17 cellular contexts compared by ENCODE assay signal in the genomic region with DNA sequence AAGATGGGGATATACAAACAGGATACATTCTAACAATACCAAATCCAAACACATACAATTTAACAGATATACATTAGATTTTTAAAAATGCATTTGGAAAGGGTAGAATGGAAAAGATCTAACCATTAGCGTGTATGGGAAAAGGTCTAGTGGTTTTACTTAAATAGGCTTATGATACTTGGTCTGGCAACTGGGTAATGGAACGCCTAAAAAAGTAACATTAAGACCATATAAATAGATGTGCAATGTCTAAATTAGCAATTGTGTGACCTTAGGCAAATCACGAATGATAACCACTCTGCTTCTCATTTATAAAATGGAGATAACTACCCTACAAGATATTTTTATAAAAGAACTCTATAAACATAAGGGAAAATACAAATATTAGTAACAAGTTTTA.
A peak's percentile ranks its signal among the peaks of the same experiment; 100 is the strongest.
DNase-seq lines count a peak whose midpoint lies in the region; ATAC-seq and TF ChIP-seq lines count a peak whose summit lies in the region.
"Had no signal": no experiment of that assay in that cellular context is flagged by ENCODE, and none has a peak within 500 bp of the region (broad histone marks: within the 10 kb centered on the region; RNA-seq: fewer than 3 reads in every experiment).

No MANE protein-coding gene starts in this region.

- 83 to 96% methylated on average over 3 of the region's 3 CpGs for WGBS in esophagus squamous epithelium, 2 donors

- TF ChIP-seq POLR2A in esophagus squamous epithelium (IDR thresholded peaks at IDR 0.05) = no peak

- H3K9me2 ChIP-seq in SU-DHL-6 (replicated peaks; ENCODE audit: insufficient read depth, low read length) = no peaks in the 10 kb centered on the region

- no peaks in the 10 kb centered on the region for H3F3A ChIP-seq in SU-DHL-6 (ENCODE audit: insufficient read depth)

- no peaks in the 10 kb centered on the region for H3K4me1 ChIP-seq in esophagus squamous epithelium

- H4K20me1 ChIP-seq in SU-DHL-6 (ENCODE audit: low read depth, low read length) = no peaks in the 10 kb centered on the region

- H3K9me3 ChIP-seq in SU-DHL-6 (ENCODE audit: insufficient read depth, low read length) = no peaks in the 10 kb centered on the region
- no peaks in the 10 kb centered on the region for H3K9me3 ChIP-seq in esophagus squamous epithelium

- peak overlapping the region; percentile 32 for H3K27ac Mint-ChIP-seq in stimulated activated memory B cell treated with anti-CD40 and anti-IgM and Interleukin-4, amounts not matched to agents 10 μg/mL and 1 μg/mL and 100 μg/mL, for 72 hours
- H3K27ac Mint-ChIP-seq: CD4-positive, alpha-beta memory T cell; GM23338; H9 had no signal

- peak; percentile 18 for DNase-seq in GM06990 (ENCODE audit: extremely low read depth, insufficient read length)
- DNase-seq in putamen (ENCODE audit: low spot score) = no peak
- DNase-seq in esophagus squamous epithelium (lab: John Stamatoyannopoulos, UW) = no peak
- DNase-seq: C1 segment of cervical spinal cord; Calu3; CD4-positive, alpha-beta memory T cell; COR-L47; DMS53; DMS79 treated with DMSO at 0.1 percent for 48 hours; GF-D8; H9 had no signal

- no peaks in the 10 kb centered on the region for H3K27me3 Mint-ChIP-seq in stimulated activated memory B cell treated with anti-CD40 and anti-IgM and Interleukin-4, amounts not matched to agents 10 μg/mL and 1 μg/mL and 100 μg/mL, for 72 hours
- H3K27me3 Mint-ChIP-seq: CD4-positive, alpha-beta memory T cell had no signal

- H3K27me3 ChIP-seq in GM06990 (replicated peaks; ENCODE audit: control insufficient read depth, insufficient read depth, low read length) (no peaks in the 10 kb centered on the region), SU-DHL-6 (ENCODE audit: low read length) (no peaks in the 10 kb centered on the region), esophagus squamous epithelium (no peaks in the 10 kb centered on the region)

- no peaks in the 10 kb centered on the region for H3K79me2 ChIP-seq in SU-DHL-6 (ENCODE audit: insufficient read depth, low read length)

- no peak overlapping the region for H3K9ac ChIP-seq in SU-DHL-6 (ENCODE audit: low read length)

- ATAC-seq in GM18867 (IDR thresholded peaks at IDR 0.05; ENCODE audit: unreplicated experiment) (peak; percentile 72), GM18858 (IDR thresholded peaks at IDR 0.05; ENCODE audit: unreplicated experiment) (no peak)
- ATAC-seq in stimulated activated memory B cell treated with anti-CD40 and anti-IgM and Interleukin-4, amounts not matched to agents 10 μg/mL and 1 μg/mL and 100 μg/mL, for 72 hours = no peak
- ATAC-seq: GM23338, HCT116 had no signal

- no peak for TF ChIP-seq CTCF in GM06990 (IDR thresholded peaks at IDR 0.05; ENCODE audit: insufficient read depth, low read length, poor library complexity, severe bottlenecking)
- no peak for TF ChIP-seq CTCF in SU-DHL-6 (IDR thresholded peaks at IDR 0.05; ENCODE audit: insufficient read depth, low read length, poor library complexity, severe bottlenecking)
- TF ChIP-seq CTCF in esophagus squamous epithelium (IDR thresholded peaks at IDR 0.05) = no peak

- peaks cover 35% of the 10 kb centered on the region for H3K36me3 Mint-ChIP-seq in stimulated activated memory B cell treated with anti-CD40 and anti-IgM and Interleukin-4, amounts not matched to agents 10 μg/mL and 1 μg/mL and 100 μg/mL, for 72 hours

- no peak overlapping the region for H3K4me3 ChIP-seq in GM06990 (replicated peaks; ENCODE audit: low read depth, low read length)
- H3K4me3 ChIP-seq in SU-DHL-6 (ENCODE audit: insufficient read depth, low read length, poor library complexity, severe bottlenecking) = no peak overlapping the region
- H3K4me3 ChIP-seq in esophagus squamous epithelium = no peak overlapping the region
- H3K4me3 ChIP-seq: GM23338 had no signal

- H3K9me3 Mint-ChIP-seq in stimulated activated memory B cell treated with anti-CD40 and anti-IgM and Interleukin-4, amounts not matched to agents 10 μg/mL and 1 μg/mL and 100 μg/mL, for 72 hours = no peaks in the 10 kb centered on the region
- H3K9me3 Mint-ChIP-seq: CD4-positive, alpha-beta memory T cell; GM23338; H9 had no signal

- no peak overlapping the region for H2AFZ ChIP-seq in SU-DHL-6 (ENCODE audit: low read depth, low read length, severe bottlenecking)
- H2AFZ ChIP-seq: GM23338 had no signal

- intact Hi-C loops in esophagus squamous epithelium (cut with DNase I) = no loop called here

- H3K27ac ChIP-seq in SU-DHL-6 (ENCODE audit: low read depth, low read length) = no peak overlapping the region
- no peak overlapping the region for H3K27ac ChIP-seq in esophagus squamous epithelium

- H3K36me3 ChIP-seq in GM06990 (ENCODE audit: control insufficient read depth, insufficient read depth, low read length) (no peaks in the 10 kb centered on the region), SU-DHL-6 (ENCODE audit: low read length) (no peaks in the 10 kb centered on the region), esophagus squamous epithelium (peaks cover 0 to 7% (median 0%) of the 10 kb centered on the region in 3 donors)

- peak overlapping the region; percentile 8 for H3K4me2 ChIP-seq in SU-DHL-6 (ENCODE audit: low read depth, low read length, poor library complexity, severe bottlenecking)
- H3K4me2 ChIP-seq: GM23338 had no signal

- no peak overlapping the region for H3K4me3 Mint-ChIP-seq in stimulated activated memory B cell treated with anti-CD40 and anti-IgM and Interleukin-4, amounts not matched to agents 10 μg/mL and 1 μg/mL and 100 μg/mL, for 72 hours
- H3K4me3 Mint-ChIP-seq: CD4-positive, alpha-beta memory T cell; GM23338; H9 had no signal

- no peaks in the 10 kb centered on the region for H3K4me1 Mint-ChIP-seq in stimulated activated memory B cell treated with anti-CD40 and anti-IgM and Interleukin-4, amounts not matched to agents 10 μg/mL and 1 μg/mL and 100 μg/mL, for 72 hours
- H3K4me1 Mint-ChIP-seq: GM23338 had no signal
